1 cellular context compared by ENCODE assay signal in genomic region chr16:17921357-17921978, GRCh38.
TF ChIP-seq lines count a peak whose summit lies in the region.

No MANE protein-coding gene starts in this region.

TF ChIP-seq in WTC11, 78 proteins besides CTCF, POLR2A, EP300 and RAD21 (continued from another document):
- TF ChIP-seq, protein P1, sequence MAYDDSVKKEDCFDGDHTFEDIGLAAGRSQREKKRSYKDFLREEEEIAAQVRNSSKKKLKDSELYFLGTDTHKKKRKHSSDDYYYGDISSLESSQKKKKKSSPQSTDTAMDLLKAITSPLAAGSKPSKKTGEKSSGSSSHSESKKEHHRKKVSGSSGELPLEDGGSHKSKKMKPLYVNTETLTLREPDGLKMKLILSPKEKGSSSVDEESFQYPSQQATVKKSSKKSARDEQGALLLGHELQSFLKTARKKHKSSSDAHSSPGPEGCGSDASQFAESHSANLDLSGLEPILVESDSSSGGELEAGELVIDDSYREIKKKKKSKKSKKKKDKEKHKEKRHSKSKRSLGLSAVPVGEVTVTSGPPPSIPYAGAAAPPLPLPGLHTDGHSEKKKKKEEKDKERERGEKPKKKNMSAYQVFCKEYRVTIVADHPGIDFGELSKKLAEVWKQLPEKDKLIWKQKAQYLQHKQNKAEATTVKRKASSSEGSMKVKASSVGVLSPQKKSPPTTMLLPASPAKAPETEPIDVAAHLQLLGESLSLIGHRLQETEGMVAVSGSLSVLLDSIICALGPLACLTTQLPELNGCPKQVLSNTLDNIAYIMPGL (CRISPR knock-in tag; IDR thresholded peaks at IDR 0.05), result no peak
